8 cellular contexts compared by ENCODE assay signal in genomic region chr19:14337510-14337909, GRCh38.
DNase-seq lines count a peak whose midpoint lies in the region; ATAC-seq lines count a peak whose summit lies in the region.

No MANE protein-coding gene starts in this region.

- ATAC-seq in GM18870 (IDR thresholded peaks at IDR 0.05; ENCODE audit: unreplicated experiment) (no peak), GM19397 (IDR thresholded peaks at IDR 0.05; ENCODE audit: unreplicated experiment) (no peak)

- DNase-seq in NCI-H2227 (lab: John Stamatoyannopoulos, UW; ENCODE audit: unreplicated experiment) = peak; percentile 37
- no peak for DNase-seq in NCI-H2227 treated with DMSO at 0.1 percent for 48 hours (lab: John Stamatoyannopoulos, UW)
- peak; percentile 85 for DNase-seq in OCI-M1 (lab: John Stamatoyannopoulos, UW)
- DNase-seq in activated naive CD4-positive, alpha-beta T cell treated with anti-CD3 and anti-CD28 coated beads, Interleukin-2, amount 50 U/mL, for 16 hours = peak; percentile 47
- DNase-seq in stimulated activated CD4-positive, alpha-beta T cell treated with anti-CD3 and anti-CD28 coated beads, Interleukin-15, amount 100 ng/mL, for 24 hours = peak; percentile 58
- DNase-seq in NCI-H226 = no peak

Comparison
In these comparisons a context has a peak if more than half of its experiments do, and no peak if none do; other contexts are left out.
1. DNase-seq: peak in NCI-H2227 (single experiment), OCI-M1 (single experiment), activated naive CD4-positive, alpha-beta T cell treated with anti-CD3 and anti-CD28 coated beads, Interleukin-2, amount 50 U/mL, for 16 hours (single experiment) and stimulated activated CD4-positive, alpha-beta T cell treated with anti-CD3 and anti-CD28 coated beads, Interleukin-15, amount 100 ng/mL, for 24 hours (single experiment); none in NCI-H2227 treated with DMSO at 0.1 percent for 48 hours (single experiment) and NCI-H226 (single experiment).